ENCODE assay signal across 3 cellular contexts in the genomic region with DNA sequence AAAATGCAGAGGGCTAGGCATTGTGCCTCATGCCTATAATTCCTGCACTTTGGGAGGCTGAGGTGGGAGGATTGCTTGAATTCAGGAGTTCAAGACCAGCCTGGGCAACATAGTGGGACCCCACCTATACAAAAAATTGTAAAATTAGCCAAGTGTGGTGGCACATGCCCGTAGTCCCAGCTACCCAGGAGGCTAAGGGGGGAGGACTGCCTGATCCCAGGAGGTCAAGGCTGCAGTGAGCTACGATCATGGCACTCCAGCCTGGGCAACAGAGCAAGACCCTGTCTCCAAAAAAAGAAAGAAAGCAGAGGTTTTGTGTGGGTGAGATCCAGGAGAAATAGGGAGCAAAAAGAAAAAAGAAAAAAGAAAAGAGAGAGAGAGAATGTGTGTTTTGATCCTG.
TF ChIP-seq lines count a peak whose summit lies in the region.

No MANE protein-coding gene starts in this region.

TF ChIP-seq in HepG2, 621 proteins besides CTCF, POLR2A, EP300 and RAD21:
- TF ChIP-seq, protein P1, sequence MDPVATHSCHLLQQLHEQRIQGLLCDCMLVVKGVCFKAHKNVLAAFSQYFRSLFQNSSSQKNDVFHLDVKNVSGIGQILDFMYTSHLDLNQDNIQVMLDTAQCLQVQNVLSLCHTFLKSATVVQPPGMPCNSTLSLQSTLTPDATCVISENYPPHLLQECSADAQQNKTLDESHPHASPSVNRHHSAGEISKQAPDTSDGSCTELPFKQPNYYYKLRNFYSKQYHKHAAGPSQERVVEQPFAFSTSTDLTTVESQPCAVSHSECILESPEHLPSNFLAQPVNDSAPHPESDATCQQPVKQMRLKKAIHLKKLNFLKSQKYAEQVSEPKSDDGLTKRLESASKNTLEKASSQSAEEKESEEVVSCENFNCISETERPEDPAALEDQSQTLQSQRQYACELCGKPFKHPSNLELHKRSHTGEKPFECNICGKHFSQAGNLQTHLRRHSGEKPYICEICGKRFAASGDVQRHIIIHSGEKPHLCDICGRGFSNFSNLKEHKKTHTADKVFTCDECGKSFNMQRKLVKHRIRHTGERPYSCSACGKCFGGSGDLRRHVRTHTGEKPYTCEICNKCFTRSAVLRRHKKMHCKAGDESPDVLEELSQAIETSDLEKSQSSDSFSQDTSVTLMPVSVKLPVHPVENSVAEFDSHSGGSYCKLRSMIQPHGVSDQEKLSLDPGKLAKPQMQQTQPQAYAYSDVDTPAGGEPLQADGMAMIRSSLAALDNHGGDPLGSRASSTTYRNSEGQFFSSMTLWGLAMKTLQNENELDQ (CRISPR knock-in tag; IDR thresholded peaks at IDR 0.05; ENCODE audit: borderline replicate concordance): no peak
- TF ChIP-seq, protein P2, sequence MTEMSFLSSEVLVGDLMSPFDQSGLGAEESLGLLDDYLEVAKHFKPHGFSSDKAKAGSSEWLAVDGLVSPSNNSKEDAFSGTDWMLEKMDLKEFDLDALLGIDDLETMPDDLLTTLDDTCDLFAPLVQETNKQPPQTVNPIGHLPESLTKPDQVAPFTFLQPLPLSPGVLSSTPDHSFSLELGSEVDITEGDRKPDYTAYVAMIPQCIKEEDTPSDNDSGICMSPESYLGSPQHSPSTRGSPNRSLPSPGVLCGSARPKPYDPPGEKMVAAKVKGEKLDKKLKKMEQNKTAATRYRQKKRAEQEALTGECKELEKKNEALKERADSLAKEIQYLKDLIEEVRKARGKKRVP (CRISPR knock-in tag; IDR thresholded peaks at IDR 0.05): no peak
- peak; percentile 67; the same call in 1 of the 2 replicates for TF ChIP-seq ZNF121 (CRISPR knock-in tag; IDR thresholded peaks at IDR 0.05)
TF ChIP-seq in HepG2: peak in this region for 1.

TF ChIP-seq in K562, 482 proteins besides CTCF, POLR2A, EP300 and RAD21:
- TF ChIP-seq, protein P3, sequence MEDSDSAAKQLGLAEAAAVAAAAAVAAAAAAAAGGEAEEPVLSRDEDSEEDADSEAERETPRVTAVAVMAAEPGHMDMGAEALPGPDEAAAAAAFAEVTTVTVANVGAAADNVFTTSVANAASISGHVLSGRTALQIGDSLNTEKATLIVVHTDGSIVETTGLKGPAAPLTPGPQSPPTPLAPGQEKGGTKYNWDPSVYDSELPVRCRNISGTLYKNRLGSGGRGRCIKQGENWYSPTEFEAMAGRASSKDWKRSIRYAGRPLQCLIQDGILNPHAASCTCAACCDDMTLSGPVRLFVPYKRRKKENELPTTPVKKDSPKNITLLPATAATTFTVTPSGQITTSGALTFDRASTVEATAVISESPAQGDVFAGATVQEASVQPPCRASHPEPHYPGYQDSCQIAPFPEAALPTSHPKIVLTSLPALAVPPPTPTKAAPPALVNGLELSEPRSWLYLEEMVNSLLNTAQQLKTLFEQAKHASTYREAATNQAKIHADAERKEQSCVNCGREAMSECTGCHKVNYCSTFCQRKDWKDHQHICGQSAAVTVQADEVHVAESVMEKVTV (CRISPR knock-in tag; IDR thresholded peaks at IDR 0.05): no peak
- TF ChIP-seq U2AF2 (optimal IDR thresholded peaks at IDR 0.05; ENCODE audit: low read depth, low read length): no peak
- no peak for TF ChIP-seq ARNT (IDR thresholded peaks at IDR 0.05)
- peak; percentile 58 for TF ChIP-seq BCOR (IDR thresholded peaks at IDR 0.05)
- TF ChIP-seq POLR3G (IDR thresholded peaks at IDR 0.05; ENCODE audit: extremely low read depth, insufficient read length, insufficient replicate concordance): no peak
- TF ChIP-seq ZNF41 (CRISPR knock-in tag; conservative IDR thresholded peaks at IDR 0.05): no peak
- peak; percentile 96 for TF ChIP-seq ZNF121 (CRISPR knock-in tag; conservative IDR thresholded peaks at IDR 0.05)
- TF ChIP-seq ZNF644 (tag; IDR thresholded peaks at IDR 0.05; ENCODE audit: low read depth): no peak

TF ChIP-seq in SK-N-SH treated with all-trans-retinoic acid at 6 μM for 48 hours, 23 proteins besides CTCF, POLR2A, EP300 and RAD21:
- TF ChIP-seq ISL1 (CRISPR knock-in tag; IDR thresholded peaks at IDR 0.05): no peak
- TF ChIP-seq OSR1 (CRISPR knock-in tag; IDR thresholded peaks at IDR 0.05): no peak
- no peak for TF ChIP-seq SNAI2 (CRISPR knock-in tag; IDR thresholded peaks at IDR 0.05)
- no peak for TF ChIP-seq CSDC2 (CRISPR knock-in tag; IDR thresholded peaks at IDR 0.05)
- no peak for TF ChIP-seq ZFP30 (CRISPR knock-in tag; IDR thresholded peaks at IDR 0.05)
- TF ChIP-seq ZNF565 (CRISPR knock-in tag; conservative IDR thresholded peaks at IDR 0.05; ENCODE audit: low read depth): no peak
- no peak for TF ChIP-seq ZNF70 (CRISPR knock-in tag; IDR thresholded peaks at IDR 0.05)
- TF ChIP-seq, protein P4, sequence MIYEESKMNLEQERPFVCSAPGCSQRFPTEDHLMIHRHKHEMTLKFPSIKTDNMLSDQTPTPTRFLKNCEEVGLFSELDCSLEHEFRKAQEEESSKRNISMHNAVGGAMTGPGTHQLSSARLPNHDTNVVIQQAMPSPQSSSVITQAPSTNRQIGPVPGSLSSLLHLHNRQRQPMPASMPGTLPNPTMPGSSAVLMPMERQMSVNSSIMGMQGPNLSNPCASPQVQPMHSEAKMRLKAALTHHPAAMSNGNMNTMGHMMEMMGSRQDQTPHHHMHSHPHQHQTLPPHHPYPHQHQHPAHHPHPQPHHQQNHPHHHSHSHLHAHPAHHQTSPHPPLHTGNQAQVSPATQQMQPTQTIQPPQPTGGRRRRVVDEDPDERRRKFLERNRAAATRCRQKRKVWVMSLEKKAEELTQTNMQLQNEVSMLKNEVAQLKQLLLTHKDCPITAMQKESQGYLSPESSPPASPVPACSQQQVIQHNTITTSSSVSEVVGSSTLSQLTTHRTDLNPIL (CRISPR knock-in tag; IDR thresholded peaks at IDR 0.05; ENCODE audit: low read depth): no peak
